In genomic region chr13:24083722-24084421, GRCh38 we compare ENCODE assay signal across 16 cellular contexts.
DNase-seq lines count a peak whose midpoint lies in the region; ATAC-seq and TF ChIP-seq lines count a peak whose summit lies in the region.
"Had no signal": no experiment of that assay in that cellular context is flagged by ENCODE, and none has a peak within 500 bp of the region (broad histone marks: within the 10 kb centered on the region; RNA-seq: fewer than 3 reads in every experiment).

No MANE protein-coding gene starts in this region.

- TF ChIP-seq CTCF in testis (IDR thresholded peaks at IDR 0.05) = no peak
- TF ChIP-seq CTCF in spleen (IDR thresholded peaks at IDR 0.05 in 8 of 11, conservative IDR thresholded peaks at IDR 0.05 in 3 of 11) = no peak

- peak; percentile 57 for DNase-seq in NCI-H146 treated with DMSO at 0.1 percent for 48 hours (lab: John Stamatoyannopoulos, UW; ENCODE audit: unreplicated experiment)
- peak; percentile 66 for DNase-seq in astrocyte of the hippocampus (ENCODE audit: low read depth, low spot score)
- peak; percentile 43 for DNase-seq in testis
- no peak for DNase-seq in SJCRH30
- DNase-seq in spleen = no peak
- DNase-seq in activated T-cell treated with anti-CD3 and anti-CD28 coated beads, Interleukin-2, amount 50 U/mL, for 4 hours = no peak
- DNase-seq: activated gamma-delta T cell; effector CD4-positive, alpha-beta T cell; GOT3; right lobe of liver; stimulated activated CD4-positive, alpha-beta T cell treated with anti-CD3 and anti-CD28 coated beads, Interleukin-2, amount 100 ng/mL, for 48 hours had no signal

- no peak for ATAC-seq in activated T-cell treated with anti-CD3 and anti-CD28 coated beads, Interleukin-2, amount 50 U/mL, for 4 hours
- ATAC-seq: body of pancreas, K562, right lobe of liver had no signal

- no peak overlapping the region for H3K4me3 Mint-ChIP-seq in activated T-cell treated with anti-CD3 and anti-CD28 coated beads, Interleukin-2, amount 50 U/mL, for 4 hours
- H3K4me3 Mint-ChIP-seq: CD14-positive monocyte had no signal

- H3K27ac ChIP-seq in layer of hippocampus (ENCODE audit: low read depth, low read length) = peak overlapping the region; percentile 27
- H3K27ac ChIP-seq in testis = no peak overlapping the region
- H3K27ac ChIP-seq in SJCRH30 = no peak overlapping the region
- no peak overlapping the region for H3K27ac ChIP-seq in spleen
- H3K27ac ChIP-seq: right lobe of liver, vagina had no signal

- WGBS in testis, 2 donors = 29 to 52% methylated on average over 15 of the region's 15 CpGs
- 84 to 92% (median 91%) methylated on average over 15 of the region's 15 CpGs for WGBS in spleen, 5 donors

- H3K36me3 ChIP-seq in testis (ENCODE audit: low read depth, missing control alignments) (no peaks in the 10 kb centered on the region), SJCRH30 (no peaks in the 10 kb centered on the region), spleen (no peaks in the 10 kb centered on the region)
- H3K36me3 ChIP-seq: right lobe of liver, vagina had no signal

- no peaks in the 10 kb centered on the region for H3K36me3 Mint-ChIP-seq in activated T-cell treated with anti-CD3 and anti-CD28 coated beads, Interleukin-2, amount 50 U/mL, for 4 hours (ENCODE audit: insufficient read depth)
- H3K36me3 Mint-ChIP-seq: CD14-positive monocyte had no signal

- intact Hi-C loops in testis (cut with DNase I; ENCODE audit: low total_unique reads) (no loop called here), spleen (cut with DNase I; ENCODE audit: low total_unique reads) (no loop called here)

- no peaks in the 10 kb centered on the region for H3K4me1 Mint-ChIP-seq in activated T-cell treated with anti-CD3 and anti-CD28 coated beads, Interleukin-2, amount 50 U/mL, for 4 hours (ENCODE audit: low read depth)
- H3K4me1 Mint-ChIP-seq: CD14-positive monocyte had no signal

- peaks cover 23% of the 10 kb centered on the region for H3K4me1 ChIP-seq in testis
- peaks cover 4% of the 10 kb centered on the region; the same call in 1 of the 2 replicates for H3K4me1 ChIP-seq in SJCRH30
- peaks cover 0 to 12% (median 0%) of the 10 kb centered on the region in 6 donors for H3K4me1 ChIP-seq in spleen
- H3K4me1 ChIP-seq: vagina had no signal

- H3K27me3 Mint-ChIP-seq in activated T-cell treated with anti-CD3 and anti-CD28 coated beads, Interleukin-2, amount 50 U/mL, for 4 hours (ENCODE audit: low read depth) = peaks cover 9% of the 10 kb centered on the region

- no peaks in the 10 kb centered on the region for H3K9me3 ChIP-seq in testis
- H3K9me3 ChIP-seq in SJCRH30 (replicated peaks) = no peaks in the 10 kb centered on the region
- no peaks in the 10 kb centered on the region for H3K9me3 ChIP-seq in spleen
- H3K9me3 ChIP-seq: body of pancreas, right lobe of liver, vagina had no signal

- H3K4me3 ChIP-seq in testis (no peak overlapping the region), SJCRH30 (no peak overlapping the region), spleen (no peak overlapping the region)
- H3K4me3 ChIP-seq: body of pancreas, K562, right lobe of liver, vagina had no signal

- no peaks in the 10 kb centered on the region for H3K27me3 ChIP-seq in layer of hippocampus (ENCODE audit: control insufficient read depth, insufficient read depth, low read length)
- no peaks in the 10 kb centered on the region for H3K27me3 ChIP-seq in testis
- no peaks in the 10 kb centered on the region for H3K27me3 ChIP-seq in SJCRH30
- H3K27me3 ChIP-seq in spleen (replicated peaks in 1 of 7) = no peaks in the 10 kb centered on the region
- H3K27me3 ChIP-seq: body of pancreas, right lobe of liver, vagina had no signal

- no peak for TF ChIP-seq POLR2A in testis (IDR thresholded peaks at IDR 0.05)
- TF ChIP-seq POLR2A in spleen (IDR thresholded peaks at IDR 0.05) = no peak

- no peaks in the 10 kb centered on the region for H3K9me3 Mint-ChIP-seq in activated T-cell treated with anti-CD3 and anti-CD28 coated beads, Interleukin-2, amount 50 U/mL, for 4 hours
- H3K9me3 Mint-ChIP-seq: CD14-positive monocyte had no signal

Comparison
In these comparisons a context has a peak if more than half of its experiments do, and no peak if none do; other contexts are left out.
1. DNase-seq: peak in NCI-H146 treated with DMSO at 0.1 percent for 48 hours (single experiment), astrocyte of the hippocampus (single experiment) and testis (single experiment); none in SJCRH30 (0 of 2), spleen (single experiment) and activated T-cell treated with anti-CD3 and anti-CD28 coated beads, Interleukin-2, amount 50 U/mL, for 4 hours (single experiment).